ENCODE assay signal across 19 cellular contexts in genomic region chr5:67814569-67815311, GRCh38.
DNase-seq lines count a peak whose midpoint lies in the region; ATAC-seq and TF ChIP-seq lines count a peak whose summit lies in the region.
"Had no signal": no experiment of that assay in that cellular context is flagged by ENCODE, and none has a peak within 500 bp of the region (broad histone marks: within the 10 kb centered on the region; RNA-seq: fewer than 3 reads in every experiment).

No MANE protein-coding gene starts in this region.

- in situ Hi-C loops in mammary epithelial cell (cut with MboI; ENCODE audit: low sequenced_read_pairs in 2 of 2) = no loop called here

- no peak overlapping the region for H3K4me3 ChIP-seq in mammary epithelial cell (replicated peaks in 1 of 3; ENCODE audit: insufficient read depth in 1 of 3, low read depth in 2 of 3, low read length in 3 of 3)
- no peak overlapping the region for H3K4me3 ChIP-seq in hepatocyte
- H3K4me3 ChIP-seq in tibial nerve = no peak overlapping the region

- no peak overlapping the region for H3K9ac ChIP-seq in mammary epithelial cell (ENCODE audit: insufficient read depth, low read length)
- H3K9ac ChIP-seq: parathyroid adenoma had no signal

- no peak for TF ChIP-seq EP300 in tibial nerve (IDR thresholded peaks at IDR 0.05)

- H3K36me3 Mint-ChIP-seq in MCF 10A (ENCODE audit: insufficient read depth, unreplicated experiment) = peaks cover 7% of the 10 kb centered on the region
- H3K36me3 Mint-ChIP-seq: activated naive CD4-positive, alpha-beta T cell treated with anti-CD3 and anti-CD28 coated beads, Interleukin-2, amount 10 ng/mL, durations not matched to agents 7 days and 5 days had no signal

- peak overlapping the region; percentile 82 for H3K27ac Mint-ChIP-seq in MCF 10A (ENCODE audit: low read depth, unreplicated experiment)
- H3K27ac Mint-ChIP-seq: activated CD4-positive, alpha-beta memory T cell treated with anti-CD3 and anti-CD28 coated beads, Interleukin-2, amount 10 ng/mL, durations not matched to agents 7 days and 5 days; activated naive CD4-positive, alpha-beta T cell treated with anti-CD3 and anti-CD28 coated beads, Interleukin-2, amount 10 ng/mL, durations not matched to agents 7 days and 5 days; endodermal cell; stimulated activated naive CD8-positive, alpha-beta T cell treated with anti-CD3 and anti-CD28 coated beads, Interleukin-15, amount 100 ng/mL, for 72 hours; WTC11 had no signal

- H3K9me3 Mint-ChIP-seq in MCF 10A (ENCODE audit: unreplicated experiment) = peaks cover 8% of the 10 kb centered on the region
- H3K9me3 Mint-ChIP-seq: activated CD4-positive, alpha-beta memory T cell treated with anti-CD3 and anti-CD28 coated beads, Interleukin-2, amount 10 ng/mL, durations not matched to agents 7 days and 5 days; activated naive CD4-positive, alpha-beta T cell treated with anti-CD3 and anti-CD28 coated beads, Interleukin-2, amount 10 ng/mL, durations not matched to agents 7 days and 5 days had no signal

- intact Hi-C loops in MCF 10A (cut with micrococcal nuclease) (loop anchor here (5.0 to 10.0 kb wide), 2 partner anchors 400 to 567 kb away; partner anchors contain the start of gene PIK3R1), mammary epithelial cell (cut with micrococcal nuclease) (loop anchor here (10.0 kb wide), 1 partner anchor 570 kb away; no protein-coding TSS in a partner anchor)

- TF ChIP-seq CTCF in MCF 10A (IDR thresholded peaks at IDR 0.05; ENCODE audit: unreplicated experiment) (no peak), mammary epithelial cell (conservative IDR thresholded peaks at IDR 0.05 in 1 of 2, IDR thresholded peaks at IDR 0.05 in 1 of 2; ENCODE audit: extremely low read depth in 1 of 2, insufficient read depth in 1 of 2, low read depth in 1 of 2, low read length in 2 of 2) (no peak), hepatocyte (IDR thresholded peaks at IDR 0.05; ENCODE audit: poor library complexity) (no peak), tibial nerve (IDR thresholded peaks at IDR 0.05) (no peak)

- H4K20me1 ChIP-seq in mammary epithelial cell (ENCODE audit: insufficient read depth, low read length) = no peaks in the 10 kb centered on the region
- no peaks in the 10 kb centered on the region for H4K20me1 ChIP-seq in hepatocyte (ENCODE audit: insufficient read depth, poor library complexity, severe bottlenecking)

- CTCF ChIA-PET in MCF 10A (lab: Yijun Ruan, JAX) = interaction anchor here (0.7 kb wide), 1 partner anchor 221 kb away, joined by 3 read pairs; no protein-coding TSS in a partner anchor
- CTCF ChIA-PET in mammary epithelial cell (lab: Charles Lee; ENCODE audit: low non-redundant PET) = no interaction called here

- H3K4me1 ChIP-seq in mammary epithelial cell (ENCODE audit: insufficient read depth, low read length) = peaks cover 22% of the 10 kb centered on the region
- peaks cover 22% of the 10 kb centered on the region for H3K4me1 ChIP-seq in hepatocyte (ENCODE audit: insufficient read depth)
- peaks cover 5 to 35% (median 18%) of the 10 kb centered on the region in 4 donors for H3K4me1 ChIP-seq in tibial nerve
- H3K4me1 ChIP-seq: BE2C had no signal

- no peaks in the 10 kb centered on the region for H3K27me3 ChIP-seq in mammary epithelial cell (ENCODE audit: insufficient read depth, low read length)
- no peaks in the 10 kb centered on the region for H3K27me3 ChIP-seq in hepatocyte
- H3K27me3 ChIP-seq in tibial nerve = no peaks in the 10 kb centered on the region
- H3K27me3 ChIP-seq: BE2C had no signal

- H3K27me3 Mint-ChIP-seq in MCF 10A (ENCODE audit: insufficient read depth, unreplicated experiment) = no peaks in the 10 kb centered on the region
- H3K27me3 Mint-ChIP-seq: activated CD4-positive, alpha-beta memory T cell treated with anti-CD3 and anti-CD28 coated beads, Interleukin-2, amount 10 ng/mL, durations not matched to agents 7 days and 5 days; activated naive CD4-positive, alpha-beta T cell treated with anti-CD3 and anti-CD28 coated beads, Interleukin-2, amount 10 ng/mL, durations not matched to agents 7 days and 5 days; stimulated activated naive CD8-positive, alpha-beta T cell treated with anti-CD3 and anti-CD28 coated beads, Interleukin-15, amount 100 ng/mL, for 72 hours had no signal

- no peak overlapping the region for H3K27ac ChIP-seq in mammary epithelial cell (ENCODE audit: insufficient read depth, low read depth, low read length)
- H3K27ac ChIP-seq in hepatocyte = peak overlapping the region; percentile 33
- H3K27ac ChIP-seq in tibial nerve = peak overlapping the region; percentile 1 to 82 (median 52)
- H3K27ac ChIP-seq: parathyroid adenoma had no signal

- 69% methylated on average over 3 of the region's 3 CpGs for WGBS in mammary epithelial cell (ENCODE audit: low coverage, missing lambda C conversion rate)
- WGBS in hepatocyte (ENCODE audit: low lambda C conversion rate, missing lambda C conversion rate) = 52% methylated on average over 3 of the region's 3 CpGs
- WGBS in tibial nerve, 2 donors = 35 to 40% methylated on average over 3 of the region's 3 CpGs

- DNase-seq in MCF 10A (ENCODE audit: unreplicated experiment) (no peak), mammary epithelial cell (no peak), NOMO-1 (lab: John Stamatoyannopoulos, UW; ENCODE audit: unreplicated experiment in 2 of 2) (peak; percentile 40 to 58), hepatocyte (ENCODE audit: low spot score) (no peak), tibial nerve (ENCODE audit: low spot score in 2 of 2) (no peak), left lobe of liver (ENCODE audit: low spot score) (no peak), COLO668 (lab: John Stamatoyannopoulos, UW; ENCODE audit: unreplicated experiment) (no peak)
- DNase-seq: 8988T; activated CD4-positive, alpha-beta memory T cell treated with anti-CD3 and anti-CD28 coated beads, Interleukin-2, amount 10 ng/mL, durations not matched to agents 7 days and 5 days; activated naive CD4-positive, alpha-beta T cell treated with anti-CD3 and anti-CD28 coated beads, Interleukin-2, amount 10 ng/mL, durations not matched to agents 7 days and 5 days; BE2C; endodermal cell; KG1; NCI-H69; stimulated activated naive CD8-positive, alpha-beta T cell treated with anti-CD3 and anti-CD28 coated beads, Interleukin-15, amount 100 ng/mL, for 72 hours had no signal

- POLR2A ChIA-PET in MCF 10A (lab: Yijun Ruan, JAX) = interaction anchor here (0.8 to 1.9 kb wide), 6 partner anchors 11 to 565 kb away, joined by 3 to 17 read pairs (median 4); no protein-coding TSS in a partner anchor

- no peak for ATAC-seq in GM21367 (IDR thresholded peaks at IDR 0.05; ENCODE audit: unreplicated experiment)
- ATAC-seq in left lobe of liver = no peak
- ATAC-seq: stimulated activated naive CD8-positive, alpha-beta T cell treated with anti-CD3 and anti-CD28 coated beads, Interleukin-15, amount 100 ng/mL, for 72 hours; WTC11 had no signal

- H3K79me2 ChIP-seq in mammary epithelial cell (ENCODE audit: insufficient read depth, low read length) (no peaks in the 10 kb centered on the region), hepatocyte (no peaks in the 10 kb centered on the region)
- H3K79me2 ChIP-seq: parathyroid adenoma had no signal

- H3K4me2 ChIP-seq in mammary epithelial cell (ENCODE audit: insufficient read depth, low read depth, low read length) (no peak overlapping the region), hepatocyte (peak overlapping the region; percentile 44)

- H3K36me3 ChIP-seq in mammary epithelial cell (ENCODE audit: insufficient read depth, low read length) (no peaks in the 10 kb centered on the region), hepatocyte (replicated peaks; ENCODE audit: insufficient read depth, low read depth) (no peaks in the 10 kb centered on the region), tibial nerve (no peaks in the 10 kb centered on the region)
- H3K36me3 ChIP-seq: BE2C had no signal

- BruUV-seq in MCF 10A (replicated peaks; lab: Mats Ljungman, UMichigan) (no TSS peak), mammary epithelial cell (replicated peaks; lab: Mats Ljungman, UMichigan) (no TSS peak)

- peaks cover 32% of the 10 kb centered on the region for H3K4me1 Mint-ChIP-seq in MCF 10A (ENCODE audit: insufficient read depth, unreplicated experiment)
- H3K4me1 Mint-ChIP-seq: activated CD4-positive, alpha-beta memory T cell treated with anti-CD3 and anti-CD28 coated beads, Interleukin-2, amount 10 ng/mL, durations not matched to agents 7 days and 5 days; activated naive CD4-positive, alpha-beta T cell treated with anti-CD3 and anti-CD28 coated beads, Interleukin-2, amount 10 ng/mL, durations not matched to agents 7 days and 5 days; stimulated activated naive CD8-positive, alpha-beta T cell treated with anti-CD3 and anti-CD28 coated beads, Interleukin-15, amount 100 ng/mL, for 72 hours had no signal

- no peaks in the 10 kb centered on the region for H3K9me3 ChIP-seq in mammary epithelial cell (replicated peaks; ENCODE audit: insufficient read depth, low read length)
- no peaks in the 10 kb centered on the region for H3K9me3 ChIP-seq in hepatocyte (ENCODE audit: low read depth)
- H3K9me3 ChIP-seq in tibial nerve = no peaks in the 10 kb centered on the region
- H3K9me3 ChIP-seq: BE2C had no signal

- no peaks in the 10 kb centered on the region for H3K9me2 ChIP-seq in hepatocyte (replicated peaks; ENCODE audit: insufficient read depth)

- no peak overlapping the region for H3K4me3 Mint-ChIP-seq in MCF 10A (ENCODE audit: unreplicated experiment)
- H3K4me3 Mint-ChIP-seq: activated CD4-positive, alpha-beta memory T cell treated with anti-CD3 and anti-CD28 coated beads, Interleukin-2, amount 10 ng/mL, durations not matched to agents 7 days and 5 days; activated naive CD4-positive, alpha-beta T cell treated with anti-CD3 and anti-CD28 coated beads, Interleukin-2, amount 10 ng/mL, durations not matched to agents 7 days and 5 days; endodermal cell; nephron; stimulated activated naive CD8-positive, alpha-beta T cell treated with anti-CD3 and anti-CD28 coated beads, Interleukin-15, amount 100 ng/mL, for 72 hours; WTC11 had no signal

- TF ChIP-seq POLR2A in tibial nerve (IDR thresholded peaks at IDR 0.05) = no peak

- dilution Hi-C loops in mammary epithelial cell (cut with HindIII; ENCODE audit: low sequenced_read_pairs) = no loop called here

- H2AFZ ChIP-seq in mammary epithelial cell (ENCODE audit: low read depth, low read length) (no peak overlapping the region), hepatocyte (no peak overlapping the region)

Comparison
In these comparisons a context has a peak if more than half of its experiments do, and no peak if none do; other contexts are left out.
1. DNase-seq: peak in NOMO-1 (2 of 2); none in MCF 10A (single experiment), mammary epithelial cell (single experiment), hepatocyte (single experiment), tibial nerve (0 of 2), left lobe of liver (single experiment) and COLO668 (single experiment).